11 cellular contexts compared by ENCODE assay signal in the genomic region with DNA sequence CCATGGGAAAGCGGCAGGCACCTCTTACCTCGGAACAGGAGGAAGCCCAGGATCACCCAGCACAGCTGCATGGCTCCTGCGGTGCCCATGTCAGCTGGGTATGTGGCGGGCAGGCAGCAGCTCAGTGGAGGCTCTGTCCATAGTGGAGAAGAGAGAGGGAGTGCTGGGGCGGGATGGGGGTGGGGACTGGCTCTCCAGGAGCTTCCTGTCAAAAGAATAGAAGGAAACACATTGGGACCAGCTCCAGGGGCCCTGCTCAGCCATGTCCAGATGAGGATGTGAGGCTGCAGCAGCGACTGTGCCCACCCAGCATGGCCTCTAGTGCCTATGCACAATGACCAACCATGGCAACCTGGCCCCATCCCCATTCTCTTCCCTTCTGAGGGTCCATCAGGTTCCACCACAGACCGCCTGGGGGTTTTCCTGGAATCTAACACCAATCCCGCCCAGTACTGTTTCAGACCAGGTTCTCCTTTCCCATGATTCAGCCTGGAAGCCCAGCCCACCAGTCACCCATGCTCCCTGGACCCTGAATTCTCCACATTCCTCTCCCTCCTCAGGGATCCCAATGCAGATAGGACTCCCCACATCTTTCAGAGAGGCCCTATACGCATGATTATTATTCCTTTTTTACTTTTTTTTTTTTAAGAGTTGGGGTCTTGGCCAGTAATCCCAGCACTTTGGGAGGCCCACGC. TPM values are rescaled to one million over a fixed set of nuclear protein-coding genes. Genes with fewer than 3 reads are reported as not detected.
DNase-seq lines count a peak whose midpoint lies in the region; ATAC-seq and TF ChIP-seq lines count a peak whose summit lies in the region.
"Had no signal": no experiment of that assay in that cellular context is flagged by ENCODE, and none has a peak within 500 bp of the region (broad histone marks: within the 10 kb centered on the region; RNA-seq: fewer than 3 reads in every experiment).

A gene with protein sequence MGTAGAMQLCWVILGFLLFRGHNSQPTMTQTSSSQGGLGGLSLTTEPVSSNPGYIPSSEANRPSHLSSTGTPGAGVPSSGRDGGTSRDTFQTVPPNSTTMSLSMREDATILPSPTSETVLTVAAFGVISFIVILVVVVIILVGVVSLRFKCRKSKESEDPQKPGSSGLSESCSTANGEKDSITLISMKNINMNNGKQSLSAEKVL (minus strand): TSS at position 162 of the 695 bp plus-strand sequence. CDS start 73 bp downstream, at position 89.

- peak within 1 kb of the TSS; percentile 36 for H3K27ac ChIP-seq in colonic mucosa
- peak within 1 kb of the TSS in 2 of 3 donors; percentile 13 to 51 for H3K27ac ChIP-seq in right lobe of liver
- peak within 1 kb of the TSS; percentile 53 for H3K27ac ChIP-seq in suprapubic skin

- no peak for TF ChIP-seq CTCF in colonic mucosa (IDR thresholded peaks at IDR 0.05)
- TF ChIP-seq CTCF in right lobe of liver (IDR thresholded peaks at IDR 0.05), result no peak
- TF ChIP-seq CTCF in suprapubic skin (IDR thresholded peaks at IDR 0.05), result no peak

- intact Hi-C loops in colonic mucosa (cut with DNase I), result no loop called here
- intact Hi-C loops in right lobe of liver (cut with DNase I), result no loop called here

- DNase-seq in MG63 (peak; percentile 55), colonic mucosa (no peak), right lobe of liver (peak in 1 of 3 donors; percentile 33), suprapubic skin (ENCODE audit: low spot score in 2 of 2) (no peak), NCI-H1417 treated with DMSO at 0.1 percent for 48 hours (lab: John Stamatoyannopoulos, UW) (no peak), cortex of kidney (lab: John Stamatoyannopoulos, UW) (no peak)
- DNase-seq: DMS79 treated with DMSO at 0.1 percent for 48 hours, immature natural killer cell, NCI-H226 had no signal

- no peak for TF ChIP-seq POLR2A in right lobe of liver (IDR thresholded peaks at IDR 0.05)
- TF ChIP-seq POLR2A in suprapubic skin (IDR thresholded peaks at IDR 0.05), result no peak

- H3K4me1 ChIP-seq in colonic mucosa, result peaks cover 11% of the 10 kb centered on the region
- H3K4me1 ChIP-seq in right lobe of liver, result no peaks in the 10 kb centered on the region
- H3K4me1 ChIP-seq in suprapubic skin, result peaks cover 12% of the 10 kb centered on the region

- no peaks in the 10 kb centered on the region for H3K27me3 ChIP-seq in MG63
- H3K27me3 ChIP-seq in colonic mucosa, result no peaks in the 10 kb centered on the region
- H3K27me3 ChIP-seq in right lobe of liver, result no peaks in the 10 kb centered on the region
- no peaks in the 10 kb centered on the region for H3K27me3 ChIP-seq in suprapubic skin

- WGBS in right lobe of liver (ENCODE audit: insufficient coverage, low coverage, low lambda C conversion rate, missing lambda C conversion rate), result 70% methylated on average over 7 of the region's 10 CpGs
- WGBS in suprapubic skin, result 83% methylated on average over 10 of the region's 10 CpGs

- no peaks in the 10 kb centered on the region for H3K36me3 ChIP-seq in MG63
- H3K36me3 ChIP-seq in colonic mucosa, result no peaks in the 10 kb centered on the region
- H3K36me3 ChIP-seq in right lobe of liver, result no peaks in the 10 kb centered on the region
- no peaks in the 10 kb centered on the region for H3K36me3 ChIP-seq in suprapubic skin

- H3K4me3 ChIP-seq in MG63 (no peak within 1 kb of the TSS), colonic mucosa (no peak within 1 kb of the TSS), right lobe of liver (peak within 1 kb of the TSS; percentile 14 to 27 (median 20)), suprapubic skin (peak within 1 kb of the TSS; percentile 17)

- H3K9me3 ChIP-seq in MG63 (no peaks in the 10 kb centered on the region), colonic mucosa (no peaks in the 10 kb centered on the region), right lobe of liver (no peaks in the 10 kb centered on the region), suprapubic skin (no peaks in the 10 kb centered on the region)

- peak within 1 kb of the TSS; percentile 9 to 12 for H3K9ac ChIP-seq in colonic mucosa (ENCODE audit: low read depth in 2 of 2, low read length in 2 of 2)

- ATAC-seq in right lobe of liver, result peak; percentile 59 to 78 (median 72)
- no peak for ATAC-seq in HG03045 (IDR thresholded peaks at IDR 0.05; ENCODE audit: unreplicated experiment)

- no peak for TF ChIP-seq EP300 in suprapubic skin (IDR thresholded peaks at IDR 0.05)

RNA-seq across cellular contexts. Expression of the gene that starts here (rescaled TPM):
- total RNA-seq in MG63 (2014; rRNA removed; shearing (Covaris generic); ENCODE audit: low replicate concordance), result 0.63 and 0.74 TPM in 2 replicates
- 1 to 10 TPM; 2.2 to 7.4 TPM for total RNA-seq in colonic mucosa
- 1 to 10 TPM; 1.2 to 5.1 (median 2.3) TPM for total RNA-seq in right lobe of liver
- total RNA-seq in suprapubic skin, result 10 to 100 TPM in 2 of 4 donors, 1 to 10 TPM in 2; 4.2 to 16.6 (median 9.4) TPM
- total RNA-seq: SK-MEL-5 had no signal

Comparison
In these comparisons a context has a peak if more than half of its experiments do, and no peak if none do; other contexts are left out.
1. Peak in DNase-seq in MG63; RNA of the gene not detected or under 1 TPM.
2. H3K4me3 ChIP-seq: peak in right lobe of liver (3 of 3) and suprapubic skin (single experiment); none in MG63 (single experiment) and colonic mucosa (single experiment).
3. Peak in every context shown above with its lines, with median percentiles within 50 percentile points of each other: H3K27ac ChIP-seq.